Comparison of ENCODE assay signal across 19 cellular contexts in genomic region chr1:175900171-175900570, GRCh38.
"Had no signal": no experiment of that assay in that cellular context is flagged by ENCODE, and none has a peak within 500 bp of the region (broad histone marks: within the 10 kb centered on the region; RNA-seq: fewer than 3 reads in every experiment).

No MANE protein-coding gene starts in this region.

- H3K4me1 ChIP-seq: colonic mucosa, spleen, testis, tibial nerve, upper lobe of right lung had no signal

- H3K27ac Mint-ChIP-seq: nephron; stimulated activated memory B cell treated with anti-CD40 and anti-IgM and Interleukin-4, amounts not matched to agents 10 μg/mL and 1 μg/mL and 100 μg/mL, for 72 hours; stimulated activated naive CD8-positive, alpha-beta T cell treated with anti-CD3 and anti-CD28 coated beads, Interleukin-15, Interleukin-2, amounts not matched to agents 100 ng/mL and 50 ng/mL, for 24 hours had no signal

- H3K9me3 ChIP-seq: colonic mucosa, testis, upper lobe of right lung had no signal

- H3K4me1 Mint-ChIP-seq: naive B cell; nephron; stimulated activated memory B cell treated with anti-CD40 and anti-IgM and Interleukin-4, amounts not matched to agents 10 μg/mL and 1 μg/mL and 100 μg/mL, for 72 hours had no signal

- H3K4me3 Mint-ChIP-seq: naive B cell; nephron; stimulated activated memory B cell treated with anti-CD40 and anti-IgM and Interleukin-4, amounts not matched to agents 10 μg/mL and 1 μg/mL and 100 μg/mL, for 72 hours; stimulated activated naive CD8-positive, alpha-beta T cell treated with anti-CD3 and anti-CD28 coated beads, Interleukin-15, Interleukin-2, amounts not matched to agents 100 ng/mL and 50 ng/mL, for 24 hours had no signal

- DNase-seq: colonic mucosa; dermis blood vessel endothelial cell; effector CD4-positive, alpha-beta T cell; kidney glomerular epithelial cell; mesendoderm; naive B cell; spleen; stimulated activated CD4-positive, alpha-beta T cell treated with anti-CD3 and anti-CD28 coated beads, Interleukin-15, amount 100 ng/mL, for 24 hours; stimulated activated CD4-positive, alpha-beta T cell treated with anti-CD3 and anti-CD28 coated beads, Interleukin-1b, Interleukin-23, amount 100 ng/mL, for 48 hours; stimulated activated CD4-positive, alpha-beta T cell treated with anti-CD3 and anti-CD28 coated beads, Interleukin-4, amount 100 ng/mL, for 24 hours; testis; upper lobe of right lung had no signal

- H3K4me3 ChIP-seq: colonic mucosa, hepatocyte, spleen, testis, tibial nerve, upper lobe of right lung had no signal

- H3K27me3 ChIP-seq: colonic mucosa, hepatocyte, spleen, testis, tibial nerve, upper lobe of right lung had no signal

- H3K36me3 ChIP-seq: colonic mucosa, upper lobe of right lung had no signal

- H3K27ac ChIP-seq: colonic mucosa, hepatocyte, spleen, testis, tibial nerve, upper lobe of right lung had no signal

- ATAC-seq: esophagus mucosa; sciatic nerve; stimulated activated memory B cell treated with anti-CD40 and anti-IgM and Interleukin-4, amounts not matched to agents 10 μg/mL and 1 μg/mL and 100 μg/mL, for 72 hours; upper lobe of right lung had no signal

- H3K27me3 Mint-ChIP-seq: naive B cell; stimulated activated memory B cell treated with anti-CD40 and anti-IgM and Interleukin-4, amounts not matched to agents 10 μg/mL and 1 μg/mL and 100 μg/mL, for 72 hours; stimulated activated naive CD8-positive, alpha-beta T cell treated with anti-CD3 and anti-CD28 coated beads, Interleukin-15, Interleukin-2, amounts not matched to agents 100 ng/mL and 50 ng/mL, for 24 hours had no signal

- H3K9me3 Mint-ChIP-seq: nephron; stimulated activated naive CD8-positive, alpha-beta T cell treated with anti-CD3 and anti-CD28 coated beads, Interleukin-15, Interleukin-2, amounts not matched to agents 100 ng/mL and 50 ng/mL, for 24 hours had no signal
